ENCODE assay signal across 11 cellular contexts in the genomic region with DNA sequence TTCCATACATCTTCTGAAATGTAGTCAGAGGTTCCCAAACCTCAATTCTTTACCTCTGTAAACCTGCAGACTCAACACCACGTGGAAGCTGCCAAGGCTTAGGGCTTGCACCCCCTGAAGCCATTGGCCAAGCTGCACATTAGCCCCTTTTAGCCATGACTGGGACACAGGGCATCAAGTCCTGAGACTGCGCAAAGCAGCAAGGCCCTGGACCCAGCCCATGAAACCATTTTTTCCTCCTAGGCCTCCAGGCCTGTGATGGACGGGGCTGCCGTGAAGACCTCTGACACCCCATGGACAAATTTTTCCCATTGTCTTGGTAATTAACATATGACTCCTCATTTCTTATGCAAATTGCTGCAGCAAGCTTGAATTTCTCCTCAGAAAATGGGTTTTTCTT.
"Had no signal": no experiment of that assay in that cellular context is flagged by ENCODE, and none has a peak within 500 bp of the region (broad histone marks: within the 10 kb centered on the region; RNA-seq: fewer than 3 reads in every experiment).

No MANE protein-coding gene starts in this region.

- H3K9ac ChIP-seq: GM23248 had no signal

- H2AFZ ChIP-seq: GM23248, GM23338 had no signal

- DNase-seq: GM23248, GOT3, H7, H9, HCEC 1CT, HFFc6 had no signal

- H3K4me2 ChIP-seq: GM23338 had no signal

- ATAC-seq: GM23338, HCT116 had no signal

- H3K4me3 ChIP-seq: GM23248, GM23338, HAP-1 had no signal

- FAIRE-seq: H1, H54 had no signal

- H3K27ac ChIP-seq: GM23248 had no signal

- H3K4me1 ChIP-seq: HAP-1 had no signal

- H3K36me3 ChIP-seq: HAP-1 had no signal
